13 cellular contexts compared by ENCODE assay signal in genomic region chr10:7813481-7813880, GRCh38.
"Had no signal": no experiment of that assay in that cellular context is flagged by ENCODE, and none has a peak within 500 bp of the region (broad histone marks: within the 10 kb centered on the region; RNA-seq: fewer than 3 reads in every experiment).

No MANE protein-coding gene starts in this region.

- H3K27ac ChIP-seq: cardiac muscle cell, left lung, thoracic aorta, VCaP had no signal

- H3K9me3 Mint-ChIP-seq: memory B cell; nephron progenitor cell; stimulated activated naive CD8-positive, alpha-beta T cell treated with anti-CD3 and anti-CD28 coated beads, Interleukin-15, amount 100 ng/mL, for 72 hours had no signal

- H3K9me3 ChIP-seq: left lung, thoracic aorta had no signal

- H3K4me3 Mint-ChIP-seq: activated CD8-positive, alpha-beta T cell treated with anti-CD3 and anti-CD28 coated beads, Interleukin-2, amount 10 ng/mL, durations not matched to agents 7 days and 5 days; memory B cell; nephron progenitor cell; stimulated activated naive CD8-positive, alpha-beta T cell treated with anti-CD3 and anti-CD28 coated beads, Interleukin-15, amount 100 ng/mL, for 72 hours had no signal

- ATAC-seq: activated CD8-positive, alpha-beta T cell treated with anti-CD3 and anti-CD28 coated beads, Interleukin-2, amount 10 ng/mL, durations not matched to agents 7 days and 5 days; left lung; stimulated activated naive CD8-positive, alpha-beta T cell treated with anti-CD3 and anti-CD28 coated beads, Interleukin-15, amount 100 ng/mL, for 72 hours had no signal

- H3K27ac Mint-ChIP-seq: activated CD8-positive, alpha-beta T cell treated with anti-CD3 and anti-CD28 coated beads, Interleukin-2, amount 10 ng/mL, durations not matched to agents 7 days and 5 days; memory B cell; nephron progenitor cell; stimulated activated naive CD8-positive, alpha-beta T cell treated with anti-CD3 and anti-CD28 coated beads, Interleukin-15, amount 100 ng/mL, for 72 hours had no signal

- H3K36me3 Mint-ChIP-seq: memory B cell had no signal

- H3K27me3 Mint-ChIP-seq: stimulated activated naive CD8-positive, alpha-beta T cell treated with anti-CD3 and anti-CD28 coated beads, Interleukin-15, amount 100 ng/mL, for 72 hours had no signal

- DNase-seq: activated CD4-positive, alpha-beta T cell treated with anti-CD3 and anti-CD28 coated beads for 48 hours; activated CD8-positive, alpha-beta T cell treated with anti-CD3 and anti-CD28 coated beads, Interleukin-2, amount 10 ng/mL, durations not matched to agents 7 days and 5 days; activated naive CD4-positive, alpha-beta T cell treated with Interleukin-2 at 50 U/mL for 16 hours; islet precursor cell; left lung; nephron progenitor cell; stimulated activated CD4-positive, alpha-beta T cell treated with anti-CD3 and anti-CD28 coated beads, Interleukin-4, amount 100 ng/mL, for 1 hour; stimulated activated naive CD8-positive, alpha-beta T cell treated with anti-CD3 and anti-CD28 coated beads, Interleukin-15, amount 100 ng/mL, for 72 hours; T1000 had no signal

- H3K27me3 ChIP-seq: left lung had no signal

- H3K4me3 ChIP-seq: cardiac muscle cell, left lung, thoracic aorta had no signal
